9 cellular contexts compared by ENCODE assay signal in the genomic region with DNA sequence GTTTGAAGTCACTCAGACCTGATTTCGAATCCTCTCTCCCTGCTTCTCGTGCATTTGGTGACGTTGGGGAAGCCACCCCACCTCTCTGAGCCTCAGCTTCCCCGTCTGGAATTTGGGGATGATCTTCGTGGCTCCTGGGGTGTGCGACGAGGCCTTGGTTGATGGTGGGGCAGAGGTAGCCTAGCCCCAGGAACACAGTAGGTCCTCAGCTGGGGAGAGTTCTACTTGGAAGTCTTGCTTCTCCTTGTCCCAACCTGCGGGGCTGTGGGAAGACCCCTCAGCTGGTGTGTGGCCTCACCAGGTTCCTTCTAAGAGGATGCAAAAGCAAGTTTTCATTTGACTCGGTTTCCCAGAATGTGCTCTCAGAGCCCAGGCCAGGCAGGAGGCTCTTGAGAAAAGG. TPM values are rescaled to one million over a fixed set of nuclear protein-coding genes. Genes with fewer than 3 reads are reported as not detected.
"Had no signal": no experiment of that assay in that cellular context is flagged by ENCODE, and none has a peak within 500 bp of the region (broad histone marks: within the 10 kb centered on the region; RNA-seq: fewer than 3 reads in every experiment).

No MANE protein-coding gene starts in this region.

- H3K27ac ChIP-seq: GM23248, HL-60 had no signal

- H3K4me3 ChIP-seq: GM23248 had no signal

- DNase-seq: GM23248, GOT3, H9, HCEC 1CT, KG1 had no signal

- FAIRE-seq: H54 had no signal

- H3K9ac ChIP-seq: GM23248 had no signal

- H2AFZ ChIP-seq: GM23248 had no signal

RNA-seq across cellular contexts. Expression of gene HPN, which starts 13.1 kb away (rescaled TPM):
- total RNA-seq: GM23248, HT1080 had no signal
- polyA plus RNA-seq: GM23248, IgD-negative memory B cell had no signal

RNA-seq across cellular contexts. Expression of gene SCN1B, which starts 24.4 kb away (rescaled TPM):
- polyA plus RNA-seq: IgD-negative memory B cell had no signal
